ENCODE assay signal across 19 cellular contexts in genomic region chr3:54931182-54931581, GRCh38. TPM values are rescaled to one million over a fixed set of nuclear protein-coding genes. Genes with fewer than 3 reads are reported as not detected.
A peak's percentile ranks its signal among the peaks of the same experiment; 100 is the strongest.
DNase-seq lines count a peak whose midpoint lies in the region; ATAC-seq lines count a peak whose summit lies in the region.
"Had no signal": no experiment of that assay in that cellular context is flagged by ENCODE, and none has a peak within 500 bp of the region (broad histone marks: within the 10 kb centered on the region; RNA-seq: fewer than 3 reads in every experiment).

No MANE protein-coding gene starts in this region.

- peak overlapping the region; percentile 74 for H3K27ac ChIP-seq in layer of hippocampus (ENCODE audit: low read depth, low read length)
- peak overlapping the region; percentile 51 for H3K27ac ChIP-seq in substantia nigra (ENCODE audit: low read depth, low read length, poor library complexity, severe bottlenecking)
- H3K27ac ChIP-seq: left ventricle myocardium inferior, prostate gland, thyroid gland, VCaP had no signal

- no peaks in the 10 kb centered on the region for H3K27me3 ChIP-seq in layer of hippocampus (ENCODE audit: control insufficient read depth, insufficient read depth, low read length)
- H3K27me3 ChIP-seq: MG63, thyroid gland had no signal

- ATAC-seq in HG03521 (IDR thresholded peaks at IDR 0.05; ENCODE audit: unreplicated experiment) (no peak), esophagus mucosa (no peak)
- ATAC-seq: HepG2, Panc1 had no signal

- DNase-seq in NCI-H69 (lab: John Stamatoyannopoulos, UW) (peak; percentile 32), astrocyte of the hippocampus (ENCODE audit: low read depth, low spot score) (peak; percentile 55), substantia nigra (lab: John Stamatoyannopoulos, UW) (peak in 47 of 49 donors; percentile 6 to 80 (median 50)), NCI-H2171 (lab: John Stamatoyannopoulos, UW) (no peak)
- DNase-seq: activated naive CD8-positive, alpha-beta T cell treated with anti-CD3 and anti-CD28 coated beads, Interleukin-2, amount 10 ng/mL, durations not matched to agents 7 days and 5 days; Calu3; left ventricle myocardium inferior; MG63; NCI-H526 treated with DMSO at 0.1 percent for 48 hours; thyroid gland had no signal

RNA-seq across cellular contexts. Expression of gene LRTM1, which starts 3.3 kb away (rescaled TPM):
- total RNA-seq in esophagus mucosa, result not detected
- total RNA-seq: activated naive CD8-positive, alpha-beta T cell treated with anti-CD3 and anti-CD28 coated beads, Interleukin-2, amount 10 ng/mL, durations not matched to agents 7 days and 5 days; B cell; Calu3; cardiac septum; HepG2; left ventricle myocardium inferior; thyroid gland had no signal
